9 cellular contexts compared by ENCODE assay signal in the genomic region with DNA sequence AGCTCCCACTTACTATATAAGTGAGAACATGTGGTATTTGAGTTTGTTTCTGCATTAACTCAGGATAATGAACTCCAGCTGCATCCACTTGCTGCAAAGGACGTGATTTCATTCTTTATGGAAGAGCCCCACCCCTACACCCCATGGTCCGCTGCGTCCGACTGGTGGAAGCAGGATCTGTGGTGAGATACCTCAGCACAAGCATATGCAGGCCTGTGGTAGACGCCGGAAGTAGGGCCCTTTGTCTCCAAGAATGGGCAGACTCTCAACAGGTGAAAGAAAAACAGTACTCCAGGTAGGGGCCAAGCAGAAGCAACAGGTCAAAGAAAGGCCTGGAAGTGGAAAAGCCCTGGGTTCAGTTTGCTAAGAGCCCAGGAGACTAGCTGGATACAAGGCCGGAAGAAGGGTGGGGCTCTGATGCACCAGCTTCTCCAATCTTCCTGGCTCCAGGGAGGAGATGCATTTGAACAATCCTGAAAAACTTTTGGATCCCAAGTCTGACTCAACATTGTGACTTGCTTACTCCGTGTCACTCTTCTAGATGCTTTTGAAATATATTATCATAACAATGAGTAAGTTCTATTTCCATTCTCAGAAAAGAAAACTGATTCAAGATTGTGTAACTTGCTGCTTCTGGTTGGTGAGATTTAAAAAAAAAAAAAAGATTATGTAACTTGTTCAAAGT. TPM values are rescaled to one million over a fixed set of nuclear protein-coding genes. Genes with fewer than 3 reads are reported as not detected.
DNase-seq lines count a peak whose midpoint lies in the region; ATAC-seq and TF ChIP-seq lines count a peak whose summit lies in the region.
"Had no signal": no experiment of that assay in that cellular context is flagged by ENCODE, and none has a peak within 500 bp of the region (broad histone marks: within the 10 kb centered on the region; RNA-seq: fewer than 3 reads in every experiment).

No MANE protein-coding gene starts in this region.

- H3K9me2 ChIP-seq in OCI-LY7 (ENCODE audit: insufficient read depth, low read length), result no peaks in the 10 kb centered on the region

- H3K9me3 ChIP-seq in thyroid gland, result no peaks in the 10 kb centered on the region
- no peaks in the 10 kb centered on the region for H3K9me3 ChIP-seq in OCI-LY7 (ENCODE audit: low read length)

- H3K36me3 Mint-ChIP-seq in activated T-cell treated with anti-CD3 and anti-CD28 coated beads, Interleukin-2, amount 50 U/mL, for 24 hours (ENCODE audit: low read depth), result peaks cover 4% of the 10 kb centered on the region

- H3K36me3 ChIP-seq in thyroid gland (no peaks in the 10 kb centered on the region), OCI-LY7 (ENCODE audit: insufficient read depth, low read length) (no peaks in the 10 kb centered on the region)

- peak overlapping the region; percentile 58 for H3K4me3 Mint-ChIP-seq in activated T-cell treated with anti-CD3 and anti-CD28 coated beads, Interleukin-2, amount 50 U/mL, for 24 hours

- peaks cover 29% of the 10 kb centered on the region; the same call in 1 of the 2 replicates for H3K79me2 ChIP-seq in OCI-LY7 (ENCODE audit: insufficient read depth, low read depth, low read length)

- intact Hi-C loops in thyroid gland (cut with DNase I) (no loop called here), OCI-LY7 (cut with micrococcal nuclease; ENCODE audit: unreplicated experiment) (no loop called here)

- no peak for TF ChIP-seq POLR2A in thyroid gland (IDR thresholded peaks at IDR 0.05)

- peak overlapping the region; percentile 80 for H3K27ac Mint-ChIP-seq in activated T-cell treated with anti-CD3 and anti-CD28 coated beads, Interleukin-2, amount 50 U/mL, for 24 hours

- H3K4me1 ChIP-seq in foreskin keratinocyte, result peaks cover 6% of the 10 kb centered on the region
- H3K4me1 ChIP-seq in thyroid gland, result peaks cover 32 to 48% of the 10 kb centered on the region in 2 donors
- H3K4me1 ChIP-seq in OCI-LY7 (ENCODE audit: insufficient read depth, low read length, poor library complexity, severe bottlenecking), result peaks cover 39% of the 10 kb centered on the region

- DNase-seq in activated T-cell treated with anti-CD3 and anti-CD28 coated beads, Interleukin-2, amount 50 U/mL, for 24 hours, result peak; percentile 42
- DNase-seq in activated T-cell treated with anti-CD3 and anti-CD28 coated beads for 4 hours, result no peak
- peak in 1 of 2 donors; percentile 82 for DNase-seq in foreskin keratinocyte
- peak; percentile 49 to 56 for DNase-seq in thyroid gland
- no peak for DNase-seq in stimulated activated CD4-positive, alpha-beta T cell treated with anti-CD3 and anti-CD28 coated beads, Interleukin-2, amount 100 ng/mL, for 48 hours
- no peak for DNase-seq in OCI-LY7 (ENCODE audit: low spot score)
- DNase-seq in hippocampal formation (lab: John Stamatoyannopoulos, UW), result no peak
- DNase-seq: stimulated activated CD4-positive, alpha-beta T cell treated with anti-CD3 and anti-CD28 coated beads, Interleukin-12 subunit alpha, Interleukin-12 subunit beta, amount 100 ng/mL, for 4 hours had no signal

- POLR2A ChIA-PET in OCI-LY7 (lab: Charles Lee), result no interaction called here

- H2AFZ ChIP-seq in OCI-LY7 (ENCODE audit: low read length), result no peak overlapping the region

- no peaks in the 10 kb centered on the region for H3K9me3 Mint-ChIP-seq in activated T-cell treated with anti-CD3 and anti-CD28 coated beads, Interleukin-2, amount 50 U/mL, for 24 hours

- no peaks in the 10 kb centered on the region for H3K27me3 ChIP-seq in foreskin keratinocyte
- no peaks in the 10 kb centered on the region for H3K27me3 ChIP-seq in thyroid gland

- no peak overlapping the region for H3K4me2 ChIP-seq in OCI-LY7 (ENCODE audit: low read length)

- ATAC-seq in SK-N-SH treated with all-trans-retinoic acid at 6 μM for 48 hours (peak; percentile 59), foreskin keratinocyte (peak; percentile 2)

- 34 to 52% methylated on average over 8 of the region's 8 CpGs for WGBS in thyroid gland, 2 donors

- no TSS peak for BruUV-seq in OCI-LY7 (replicated peaks; lab: Mats Ljungman, UMichigan)

- CTCF ChIA-PET in OCI-LY7 (lab: Charles Lee; ENCODE audit: unreplicated experiment), result no interaction called here

- H3K27me3 Mint-ChIP-seq in activated T-cell treated with anti-CD3 and anti-CD28 coated beads, Interleukin-2, amount 50 U/mL, for 24 hours, result no peaks in the 10 kb centered on the region

- peaks cover 45% of the 10 kb centered on the region for H3K4me1 Mint-ChIP-seq in activated T-cell treated with anti-CD3 and anti-CD28 coated beads, Interleukin-2, amount 50 U/mL, for 24 hours (ENCODE audit: low read depth)

- TF ChIP-seq CTCF in foreskin keratinocyte (conservative IDR thresholded peaks at IDR 0.05) (no peak), thyroid gland (IDR thresholded peaks at IDR 0.05) (no peak), OCI-LY7 (conservative IDR thresholded peaks at IDR 0.05; ENCODE audit: low read length) (no peak)

- H3K4me3 ChIP-seq in thyroid gland (replicated peaks in 1 of 3) (no peak overlapping the region), OCI-LY7 (ENCODE audit: low read depth, low read length, poor library complexity, severe bottlenecking) (no peak overlapping the region)

- H4K20me1 ChIP-seq in OCI-LY7 (ENCODE audit: insufficient read depth, low read length), result no peaks in the 10 kb centered on the region

- H3K27ac ChIP-seq in foreskin keratinocyte (peak overlapping the region; percentile 4), thyroid gland (peak overlapping the region; percentile 42 to 95 (median 93)), OCI-LY7 (ENCODE audit: low read depth, low read length, poor library complexity, severe bottlenecking) (no peak overlapping the region)

TF ChIP-seq in SK-N-SH treated with all-trans-retinoic acid at 6 μM for 48 hours, 23 proteins besides CTCF, POLR2A, EP300 and RAD21:
- TF ChIP-seq TCF4 (CRISPR knock-in tag; IDR thresholded peaks at IDR 0.05; ENCODE audit: borderline replicate concordance) (peak; percentile 96), ZNF70 (CRISPR knock-in tag; IDR thresholded peaks at IDR 0.05) (0 out of 2 replicates have a peak, but pooled peaks have one; percentile 5), TOX (CRISPR knock-in tag; IDR thresholded peaks at IDR 0.05; ENCODE audit: borderline replicate concordance) (no peak), ZFP3 (CRISPR knock-in tag; IDR thresholded peaks at IDR 0.05) (no peak), PPARA (CRISPR knock-in tag; IDR thresholded peaks at IDR 0.05; ENCODE audit: borderline replicate concordance) (no peak)
TF ChIP-seq in SK-N-SH treated with all-trans-retinoic acid at 6 μM for 48 hours: peak in this region for 2.

RNA-seq across cellular contexts. Expression of a gene that starts 30.4 kb away (rescaled TPM):
- total RNA-seq in foreskin keratinocyte (66.8 and 83.1 TPM in 2 replicates), thyroid gland (1,000 to 10,000 TPM in 1 of 4 donors, 100 to 1,000 TPM in 3; 195 to 1,623 (median 652) TPM), OCI-LY7 (2022) (390 and 440 TPM in 2 replicates)
- 100 and 119 TPM in 2 replicates for polyA plus RNA-seq in foreskin keratinocyte
- 30.1 and 52.2 TPM in 2 replicates for total RNA-seq in OCI-LY7 (2014; rRNA removed; shearing (Covaris generic))

RNA-seq across cellular contexts. Expression of a gene that starts 45.9 kb away (rescaled TPM):
- total RNA-seq in foreskin keratinocyte (1,538 and 2,710 TPM in 2 replicates), thyroid gland (over 10,000 TPM; 20,994 to 36,233 (median 26,043) TPM), OCI-LY7 (2022) (5,974 and 7,097 TPM in 2 replicates)
- 10.1 and 11.9 TPM in 2 replicates for polyA plus RNA-seq in foreskin keratinocyte
- 3,446 and 3,598 TPM in 2 replicates for total RNA-seq in OCI-LY7 (2014; rRNA removed; shearing (Covaris generic))

Comparison
In these comparisons a context has a peak if more than half of its experiments do, and no peak if none do; other contexts are left out.
1. DNase-seq: peak in activated T-cell treated with anti-CD3 and anti-CD28 coated beads, Interleukin-2, amount 50 U/mL, for 24 hours (single experiment) and thyroid gland (2 of 2); none in activated T-cell treated with anti-CD3 and anti-CD28 coated beads for 4 hours (single experiment), stimulated activated CD4-positive, alpha-beta T cell treated with anti-CD3 and anti-CD28 coated beads, Interleukin-2, amount 100 ng/mL, for 48 hours (0 of 2), OCI-LY7 (single experiment) and hippocampal formation (0 of 2).